In genomic region chr5:32586251-32586642, GRCh38 we compare ENCODE assay signal across 7 cellular contexts. TPM values are rescaled to one million over a fixed set of nuclear protein-coding genes. Genes with fewer than 3 reads are reported as not detected.
DNase-seq lines count a peak whose midpoint lies in the region; ATAC-seq and TF ChIP-seq lines count a peak whose summit lies in the region.

No MANE protein-coding gene starts in this region.

- H3K4me3 ChIP-seq in OCI-LY3 (ENCODE audit: low read length): peak overlapping the region; percentile 81
- H3K4me3 ChIP-seq in rectal smooth muscle tissue (ENCODE audit: low read length): peak overlapping the region; percentile 91

- H3K27me3 ChIP-seq in OCI-LY3 (ENCODE audit: low read depth, low read length) (peaks cover 26% of the 10 kb centered on the region), rectal smooth muscle tissue (ENCODE audit: control insufficient read depth, insufficient read depth, low read length) (no peaks in the 10 kb centered on the region)

- H3K9me3 ChIP-seq in OCI-LY3 (ENCODE audit: insufficient read depth, low read length): no peaks in the 10 kb centered on the region

- no peak overlapping the region for H2AFZ ChIP-seq in OCI-LY3 (ENCODE audit: low read depth, low read length)

- DNase-seq in GM20000 (ENCODE audit: low spot score) (peak; percentile 43), epithelial cell of prostate (ENCODE audit: low read depth, low spot score) (no peak), left colon (no peak), D341Med (ENCODE audit: low spot score) (no peak)

- H3K9ac ChIP-seq in OCI-LY3 (ENCODE audit: low read length) (peak overlapping the region; percentile 78), rectal smooth muscle tissue (ENCODE audit: low read length) (peak overlapping the region; percentile 92)

- peak overlapping the region; percentile 87 for H3K27ac ChIP-seq in OCI-LY3 (ENCODE audit: low read length)
- H3K27ac ChIP-seq in epithelial cell of prostate: peak overlapping the region; percentile 82
- H3K27ac ChIP-seq in rectal smooth muscle tissue (ENCODE audit: low read depth, low read length): peak overlapping the region; percentile 100

- H3K4me1 ChIP-seq in OCI-LY3 (ENCODE audit: low read length) (peaks cover 42% of the 10 kb centered on the region), rectal smooth muscle tissue (ENCODE audit: control insufficient read depth, insufficient read depth, low read length) (peaks cover 11% of the 10 kb centered on the region)

- TF ChIP-seq CTCF in GM20000 (IDR thresholded peaks at IDR 0.05; ENCODE audit: extremely low read depth, missing control alignments) (no peak), OCI-LY3 (IDR thresholded peaks at IDR 0.05; ENCODE audit: low read depth, low read length) (no peak)

- ATAC-seq in HG02763 (IDR thresholded peaks at IDR 0.05; ENCODE audit: unreplicated experiment) (no peak), left colon (no peak)

- peaks cover 20% of the 10 kb centered on the region for H3K79me2 ChIP-seq in OCI-LY3 (ENCODE audit: low read length)

- H3K36me3 ChIP-seq in OCI-LY3 (replicated peaks; ENCODE audit: low read depth, low read length) (peaks cover 6% of the 10 kb centered on the region), rectal smooth muscle tissue (ENCODE audit: control insufficient read depth, insufficient read depth, low read length) (peaks cover 4% of the 10 kb centered on the region)

- peaks cover 44% of the 10 kb centered on the region for H4K20me1 ChIP-seq in OCI-LY3 (ENCODE audit: insufficient read depth, low read length)

- peak overlapping the region; percentile 72 for H3K4me2 ChIP-seq in OCI-LY3 (ENCODE audit: low read length)

- intact Hi-C loops in left colon (cut with DNase I, micrococcal nuclease): loop anchor here in 1 of 2 donors (5.0 kb wide), 1 partner anchor 94 kb away; no protein-coding TSS in a partner anchor

RNA-seq across cellular contexts. Expression of gene SUB1, which starts 0.9 kb away (rescaled TPM):
- total RNA-seq in left colon: 100 to 1,000 TPM; 169 to 188 TPM
